ENCODE assay signal across 15 cellular contexts in genomic region chr18:11613073-11613472, GRCh38. TPM values are rescaled to one million over a fixed set of nuclear protein-coding genes. Genes with fewer than 3 reads are reported as not detected.
"Had no signal": no experiment of that assay in that cellular context is flagged by ENCODE, and none has a peak within 500 bp of the region (broad histone marks: within the 10 kb centered on the region; RNA-seq: fewer than 3 reads in every experiment).

No MANE protein-coding gene starts in this region.

RNA-seq across cellular contexts. Expression of gene SLC35G4, which starts 3.7 kb away (rescaled TPM):
- total RNA-seq: stomach, subcutaneous adipose tissue, suprapubic skin, temporal lobe, testis, thoracic aorta, thyroid gland, tibial nerve, transverse colon, upper lobe of left lung, upper lobe of right lung, ureter, urinary bladder, uterus, vagina had no signal
